ENCODE assay signal across 9 cellular contexts in the genomic region with DNA sequence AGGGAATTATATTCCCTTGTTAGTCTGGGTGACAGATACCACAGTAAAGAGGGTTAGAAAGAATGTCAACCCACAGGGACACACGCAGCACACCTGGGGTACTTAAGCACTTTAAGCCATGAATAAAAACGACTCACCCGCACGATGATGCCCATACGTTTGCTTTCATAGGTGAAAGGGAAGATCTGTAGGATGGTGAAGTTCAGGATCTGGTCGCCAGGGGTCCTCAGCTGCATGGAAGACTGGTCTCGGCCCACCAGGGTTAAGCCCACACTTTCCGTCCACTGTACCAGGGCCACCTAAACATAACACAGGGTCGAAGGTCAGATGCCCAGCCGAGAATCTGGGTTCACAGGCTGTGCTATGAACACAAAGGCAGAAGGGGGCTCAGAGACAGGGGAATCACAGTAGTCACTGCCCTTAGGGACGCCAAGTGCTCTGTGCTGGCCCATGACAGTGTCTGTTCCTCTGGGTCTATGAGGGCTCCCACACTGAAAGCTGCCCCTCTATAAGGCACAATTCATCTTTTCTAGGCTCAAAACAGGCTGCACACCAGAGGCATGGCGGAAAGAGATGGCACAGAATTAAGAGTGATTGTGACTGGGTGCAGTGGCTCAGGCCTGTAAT.
DNase-seq lines count a peak whose midpoint lies in the region; ATAC-seq and TF ChIP-seq lines count a peak whose summit lies in the region.
"Had no signal": no experiment of that assay in that cellular context is flagged by ENCODE, and none has a peak within 500 bp of the region (broad histone marks: within the 10 kb centered on the region; RNA-seq: fewer than 3 reads in every experiment).

No MANE protein-coding gene starts in this region.

- H3K27ac ChIP-seq in RWPE1: no peak overlapping the region
- H3K27ac ChIP-seq in psoas muscle: no peak overlapping the region

- no peak overlapping the region for H3K4me3 Mint-ChIP-seq in activated naive CD4-positive, alpha-beta T cell treated with anti-CD3 and anti-CD28 coated beads for 36 hours
- H3K4me3 Mint-ChIP-seq: dendritic cell treated with granulocyte-macrophage colony-stimulating factor and Interleukin-4, amounts not matched to agents 40 ng/mL and 50 ng/mL, for 4 days had no signal

- no peaks in the 10 kb centered on the region for H3K4me1 ChIP-seq in psoas muscle

- POLR2A ChIA-PET in RWPE1 (lab: Yijun Ruan, JAX; ENCODE audit: low non-redundant PET): no interaction called here

- peaks cover 0 to 2% (median 0%) of the 10 kb centered on the region in 3 donors for H3K27me3 ChIP-seq in psoas muscle (ENCODE audit: insufficient read depth in 3 of 3, low read length in 2 of 3)

- H3K4me1 Mint-ChIP-seq in activated naive CD4-positive, alpha-beta T cell treated with anti-CD3 and anti-CD28 coated beads for 36 hours (ENCODE audit: low read depth): no peaks in the 10 kb centered on the region

- ATAC-seq in Right ventricle myocardium superior (ENCODE audit: poor library complexity): peak; percentile 85
- ATAC-seq in psoas muscle: peak; percentile 63 to 78 (median 69)
- no peak for ATAC-seq in GM21825 (IDR thresholded peaks at IDR 0.05; ENCODE audit: unreplicated experiment)
- ATAC-seq in HG02884 (IDR thresholded peaks at IDR 0.05; ENCODE audit: unreplicated experiment): no peak

- WGBS in psoas muscle, 3 donors: 31 to 41% (median 41%) methylated on average over 12 of the region's 12 CpGs

- peak; percentile 65 for DNase-seq in EH (ENCODE audit: low read depth)
- peak; percentile 58 for DNase-seq in HT1080 (ENCODE audit: low read depth)
- DNase-seq in RWPE1 (ENCODE audit: low spot score): peak; percentile 86
- DNase-seq in activated naive CD4-positive, alpha-beta T cell treated with anti-CD3 and anti-CD28 coated beads for 36 hours: peak; percentile 72
- peak; percentile 73 for DNase-seq in Right ventricle myocardium superior
- DNase-seq in psoas muscle: peak; percentile 63 to 66

- H3K27me3 Mint-ChIP-seq in activated naive CD4-positive, alpha-beta T cell treated with anti-CD3 and anti-CD28 coated beads for 36 hours (ENCODE audit: low read depth): peaks cover 6% of the 10 kb centered on the region

- H3K36me3 Mint-ChIP-seq in activated naive CD4-positive, alpha-beta T cell treated with anti-CD3 and anti-CD28 coated beads for 36 hours (ENCODE audit: low read depth): no peaks in the 10 kb centered on the region

- TF ChIP-seq CTCF in RWPE1 (conservative IDR thresholded peaks at IDR 0.05; ENCODE audit: low read depth) (peak; percentile 94), psoas muscle (IDR thresholded peaks at IDR 0.05) (peak; percentile 77)

- H3K27ac Mint-ChIP-seq in activated naive CD4-positive, alpha-beta T cell treated with anti-CD3 and anti-CD28 coated beads for 36 hours: no peak overlapping the region
- H3K27ac Mint-ChIP-seq: dendritic cell treated with granulocyte-macrophage colony-stimulating factor and Interleukin-4, amounts not matched to agents 40 ng/mL and 50 ng/mL, for 4 days had no signal

- no peaks in the 10 kb centered on the region for H3K9me3 Mint-ChIP-seq in activated naive CD4-positive, alpha-beta T cell treated with anti-CD3 and anti-CD28 coated beads for 36 hours
- H3K9me3 Mint-ChIP-seq: dendritic cell treated with granulocyte-macrophage colony-stimulating factor and Interleukin-4, amounts not matched to agents 40 ng/mL and 50 ng/mL, for 4 days had no signal

- CTCF ChIA-PET in RWPE1 (lab: Yijun Ruan, JAX): interaction anchor here (0.6 to 3.0 kb wide), 16 partner anchors 11 to 1419 kb away, joined by 3 to 12 read pairs (median 5); partner anchors contain the start of gene BCAS4
- CTCF ChIA-PET in activated naive CD4-positive, alpha-beta T cell treated with anti-CD3 and anti-CD28 coated beads for 36 hours (lab: Charles Lee): interaction anchor here (0.7 kb wide), 2 partner anchors 24 to 41 kb away, joined by 3 read pairs; no protein-coding TSS in a partner anchor

- no peaks in the 10 kb centered on the region for H3K9me3 ChIP-seq in psoas muscle

- no peaks in the 10 kb centered on the region for H3K36me3 ChIP-seq in psoas muscle (ENCODE audit: insufficient read depth in 1 of 2, low read depth in 1 of 2)

- no peak overlapping the region for H3K4me3 ChIP-seq in psoas muscle

- intact Hi-C loops in activated naive CD4-positive, alpha-beta T cell treated with anti-CD3 and anti-CD28 coated beads for 36 hours (cut with micrococcal nuclease): loop anchor here (1.0 kb wide), 1 partner anchor 444 kb away; no protein-coding TSS in a partner anchor
- intact Hi-C loops in Right ventricle myocardium superior (cut with DNase I) (loop anchor here (5.0 kb wide), 1 partner anchor 443 kb away; no protein-coding TSS in a partner anchor), psoas muscle (cut with DNase I) (no loop called here)

Comparison
In these comparisons a context has a peak if more than half of its experiments do, and no peak if none do; other contexts are left out.
1. ATAC-seq: peak in Right ventricle myocardium superior (single experiment) and psoas muscle (4 of 4); none in GM21825 (single experiment) and HG02884 (single experiment).
2. intact Hi-C loops: an anchor here in activated naive CD4-positive, alpha-beta T cell treated with anti-CD3 and anti-CD28 coated beads for 36 hours (1.0 kb wide) and Right ventricle myocardium superior (5.0 kb wide); none called in psoas muscle.
3. Peak in every context shown above with its lines, with median percentiles within 50 percentile points of each other: DNase-seq.